In the genomic region with DNA sequence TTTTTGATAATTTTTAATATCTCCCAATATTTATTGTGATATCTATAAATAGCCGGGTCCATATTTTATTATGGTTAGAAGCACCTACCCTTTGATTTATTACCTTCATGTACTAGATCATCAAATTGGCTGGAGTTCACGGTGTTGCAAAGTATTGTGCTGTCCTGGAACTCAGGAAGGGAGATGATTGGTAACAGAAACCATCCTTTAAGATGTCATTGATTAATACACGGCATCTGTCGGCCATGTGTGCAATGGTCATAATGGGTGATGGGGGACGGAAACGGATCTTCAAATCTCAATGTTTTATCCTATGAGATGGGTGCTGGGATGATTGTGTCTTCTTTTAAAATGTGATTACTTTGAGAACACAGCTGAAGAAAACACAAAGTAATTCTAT, we compare ENCODE assay signal across 15 cellular contexts.
DNase-seq lines count a peak whose midpoint lies in the region; ATAC-seq and TF ChIP-seq lines count a peak whose summit lies in the region.
"Had no signal": no experiment of that assay in that cellular context is flagged by ENCODE, and none has a peak within 500 bp of the region (broad histone marks: within the 10 kb centered on the region; RNA-seq: fewer than 3 reads in every experiment).

No MANE protein-coding gene starts in this region.

- TF ChIP-seq CTCF in fibroblast of mammary gland (conservative IDR thresholded peaks at IDR 0.05; ENCODE audit: control insufficient read depth, insufficient read depth, low read depth, low read length), result no peak

- peak; percentile 1 for DNase-seq in SK-N-DZ (ENCODE audit: low spot score)
- peak; percentile 70 for DNase-seq in fibroblast of mammary gland (ENCODE audit: low read depth)
- DNase-seq in EL, result no peak
- DNase-seq: AML-193; Caco-2; Calu3; CD4-positive, alpha-beta T cell; CD8-positive, alpha-beta T cell; DMS79 treated with DMSO at 0.1 percent for 48 hours; GDM1 had no signal

- ATAC-seq in SK-N-SH treated with all-trans-retinoic acid at 6 μM for 48 hours (no peak), GM19328 (IDR thresholded peaks at IDR 0.05; ENCODE audit: unreplicated experiment) (no peak)
- ATAC-seq: A549; CD8-positive, alpha-beta T cell; GM12878 had no signal

- H3K4me3 ChIP-seq in fibroblast of mammary gland (ENCODE audit: control insufficient read depth, low read depth, low read length), result no peak overlapping the region
- H3K4me3 ChIP-seq: A549; BLaER1 treated with 17β-estradiol and CSF1 and Interleukin-3, amounts not matched to agents 10 nM and 100 nM; GM12878 had no signal

TF ChIP-seq in SK-N-SH treated with all-trans-retinoic acid at 6 μM for 48 hours, 23 proteins besides CTCF, POLR2A, EP300 and RAD21:
- TF ChIP-seq ISL1 (CRISPR knock-in tag; IDR thresholded peaks at IDR 0.05) (no peak), ZNF8 (CRISPR knock-in tag; IDR thresholded peaks at IDR 0.05) (no peak), SNAI2 (CRISPR knock-in tag; IDR thresholded peaks at IDR 0.05) (no peak), ZFP30 (CRISPR knock-in tag; IDR thresholded peaks at IDR 0.05) (no peak), ZNF70 (CRISPR knock-in tag; IDR thresholded peaks at IDR 0.05) (no peak), RARB (CRISPR knock-in tag; IDR thresholded peaks at IDR 0.05) (no peak), PATZ1 (CRISPR knock-in tag; IDR thresholded peaks at IDR 0.05; ENCODE audit: borderline replicate concordance) (no peak), TCF4 (CRISPR knock-in tag; IDR thresholded peaks at IDR 0.05; ENCODE audit: borderline replicate concordance) (peak; percentile 85)
TF ChIP-seq in SK-N-SH treated with all-trans-retinoic acid at 6 μM for 48 hours: peak in this region for 1.
